8 cellular contexts compared by ENCODE assay signal in the genomic region with DNA sequence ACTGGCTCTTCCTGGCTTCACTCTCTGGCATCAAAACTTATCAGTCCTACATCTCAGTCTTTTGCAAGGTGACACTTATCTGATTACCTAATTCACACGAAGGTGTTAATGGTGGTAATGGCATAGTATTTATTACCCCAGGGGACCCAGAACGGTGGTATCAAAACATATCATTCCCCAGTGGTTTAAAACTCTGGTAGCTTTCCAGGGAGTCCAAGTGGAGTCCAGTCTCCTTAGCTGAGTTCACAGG. TPM values are rescaled to one million over a fixed set of nuclear protein-coding genes. Genes with fewer than 3 reads are reported as not detected.
DNase-seq lines count a peak whose midpoint lies in the region; ATAC-seq and TF ChIP-seq lines count a peak whose summit lies in the region.

No MANE protein-coding gene starts in this region.

- TF ChIP-seq POLR2A in esophagus muscularis mucosa (IDR thresholded peaks at IDR 0.05; ENCODE audit: low read depth) = no peak

- H3K27ac ChIP-seq in CD4-positive, alpha-beta T cell (ENCODE audit: low read depth, low read length) = no peak overlapping the region
- peak overlapping the region; percentile 99 for H3K27ac ChIP-seq in PC-3 (ENCODE audit: low read length)
- peak overlapping the region; percentile 79 to 88 (median 83) for H3K27ac ChIP-seq in esophagus muscularis mucosa (replicated peaks in 1 of 4)
- H3K27ac ChIP-seq in rectal smooth muscle tissue (ENCODE audit: low read depth, low read length) = peak overlapping the region; percentile 51

- H4K20me1 ChIP-seq in PC-3 (ENCODE audit: low read length) = no peaks in the 10 kb centered on the region

- H3K4me2 ChIP-seq in PC-3 (ENCODE audit: low read length) = peak overlapping the region; percentile 58

- no peaks in the 10 kb centered on the region for H3K27me3 ChIP-seq in CD4-positive, alpha-beta T cell (ENCODE audit: control insufficient read depth, insufficient read depth, low read length)
- no peaks in the 10 kb centered on the region for H3K27me3 ChIP-seq in PC-3 (ENCODE audit: low read length)
- H3K27me3 ChIP-seq in esophagus muscularis mucosa = no peaks in the 10 kb centered on the region
- H3K27me3 ChIP-seq in rectal smooth muscle tissue (ENCODE audit: control insufficient read depth, insufficient read depth, low read length) = no peaks in the 10 kb centered on the region

- 11% methylated on average over 2 of the region's 2 CpGs for WGBS in esophagus muscularis mucosa

- H3K4me3 ChIP-seq in PC-3 (ENCODE audit: low read length) (no peak overlapping the region), esophagus muscularis mucosa (no peak overlapping the region), rectal smooth muscle tissue (ENCODE audit: low read length) (no peak overlapping the region)

- H3K9me3 ChIP-seq in CD4-positive, alpha-beta T cell (ENCODE audit: control insufficient read depth, low read length) = no peaks in the 10 kb centered on the region
- H3K9me3 ChIP-seq in PC-3 (ENCODE audit: low read length) (peaks cover 11% of the 10 kb centered on the region; the same call in 1 of the 2 replicates), esophagus muscularis mucosa (no peaks in the 10 kb centered on the region)

- H3K36me3 ChIP-seq in PC-3 (ENCODE audit: low read depth, low read length) (peaks cover 56% of the 10 kb centered on the region), esophagus muscularis mucosa (no peaks in the 10 kb centered on the region), rectal smooth muscle tissue (ENCODE audit: control insufficient read depth, insufficient read depth, low read length) (no peaks in the 10 kb centered on the region)

- DNase-seq in CD4-positive, alpha-beta T cell = no peak
- DNase-seq in PC-3 = no peak
- no peak for DNase-seq in esophagus muscularis mucosa (ENCODE audit: extremely low spot score)
- no peak for DNase-seq in D341Med (ENCODE audit: low spot score)
- DNase-seq in occipital lobe (lab: John Stamatoyannopoulos, UW) = no peak
- no peak for DNase-seq in germinal center (ENCODE audit: low spot score)
- no peak for DNase-seq in SK-N-DZ (ENCODE audit: low spot score)

- BruUV-seq in PC-3 (replicated peaks; lab: Mats Ljungman, UMichigan) = no TSS peak

- H3K4me3 Mint-ChIP-seq in CD4-positive, alpha-beta T cell = peak overlapping the region; percentile 51

- peaks cover 12% of the 10 kb centered on the region for H3K36me3 Mint-ChIP-seq in CD4-positive, alpha-beta T cell (ENCODE audit: low read depth)

- H3K79me2 ChIP-seq in PC-3 (ENCODE audit: low read length) = peaks cover 91% of the 10 kb centered on the region

- H3F3A ChIP-seq in PC-3 (ENCODE audit: low read length, unreplicated experiment) = peaks cover 17% of the 10 kb centered on the region

- TF ChIP-seq EP300 in esophagus muscularis mucosa (IDR thresholded peaks at IDR 0.05) = no peak

- H3K4me1 ChIP-seq in PC-3 (ENCODE audit: insufficient read depth, low read length) (peaks cover 65% of the 10 kb centered on the region), esophagus muscularis mucosa (peaks cover 71 to 92% (median 83%) of the 10 kb centered on the region in 4 donors), rectal smooth muscle tissue (ENCODE audit: control insufficient read depth, insufficient read depth, low read length) (peaks cover 24% of the 10 kb centered on the region)

- intact Hi-C loops in CD4-positive, alpha-beta T cell (cut with DNase I, micrococcal nuclease) = no loop called here
- intact Hi-C loops in PC-3 (cut with micrococcal nuclease) = loop anchor here (1.0 to 5.0 kb wide), 3 partner anchors 19 to 42 kb away; partner anchors contain the start of gene SMAD3
- intact Hi-C loops in esophagus muscularis mucosa (cut with DNase I) = no loop called here

- H3K9ac ChIP-seq in PC-3 (ENCODE audit: low read length) = peak overlapping the region; percentile 92
- no peak overlapping the region for H3K9ac ChIP-seq in rectal smooth muscle tissue (ENCODE audit: low read length)

- CTCF ChIA-PET in CD4-positive, alpha-beta T cell (lab: Charles Lee) = interaction anchor here (0.7 kb wide), 1 partner anchor 366 kb away, joined by 3 read pairs; no protein-coding TSS in a partner anchor
- CTCF ChIA-PET in PC-3 (lab: Charles Lee) = interaction anchor here (0.6 to 1.2 kb wide), 3 partner anchors 16 to 41 kb away, joined by 3 to 4 read pairs (median 3); no protein-coding TSS in a partner anchor

- no peak for ATAC-seq in CD4-positive, alpha-beta T cell (ENCODE audit: poor library complexity)
- ATAC-seq in PC-3 = no peak

- peaks cover 4% of the 10 kb centered on the region for H3K9me3 Mint-ChIP-seq in CD4-positive, alpha-beta T cell

- no peak for TF ChIP-seq CTCF in CD4-positive, alpha-beta T cell (IDR thresholded peaks at IDR 0.05)
- TF ChIP-seq CTCF in PC-3 (conservative IDR thresholded peaks at IDR 0.05; ENCODE audit: low read depth, low read length) (no peak), esophagus muscularis mucosa (IDR thresholded peaks at IDR 0.05) (no peak)

- H3K4me1 Mint-ChIP-seq in CD4-positive, alpha-beta T cell (ENCODE audit: low read depth) = no peaks in the 10 kb centered on the region

- POLR2A ChIA-PET in CD4-positive, alpha-beta T cell (lab: Charles Lee) = interaction anchor here (0.7 to 1.3 kb wide), 3 partner anchors 10 to 17 kb away, joined by 3 to 5 read pairs (median 4); no protein-coding TSS in a partner anchor
- POLR2A ChIA-PET in PC-3 (lab: Charles Lee; ENCODE audit: unreplicated experiment) = interaction anchor here (0.9 to 1.0 kb wide), 2 partner anchors 14 to 19 kb away, joined by 4 to 7 read pairs; no protein-coding TSS in a partner anchor

- no peaks in the 10 kb centered on the region for H3K9me2 ChIP-seq in PC-3 (replicated peaks; ENCODE audit: low read length)

- H3K27me3 Mint-ChIP-seq in CD4-positive, alpha-beta T cell = no peaks in the 10 kb centered on the region

- H2AFZ ChIP-seq in PC-3 (ENCODE audit: low read length) = no peak overlapping the region

- peak overlapping the region; percentile 56 for H3K27ac Mint-ChIP-seq in CD4-positive, alpha-beta T cell

RNA-seq across cellular contexts. Expression of gene SMAD3, which starts 41.3 kb away (rescaled TPM):
- total RNA-seq in CD4-positive, alpha-beta T cell = 10 to 100 TPM; 30.0 to 31.0 TPM
- total RNA-seq in PC-3 (2014; rRNA removed) = 75.6 and 86.4 TPM in 2 replicates
- total RNA-seq in esophagus muscularis mucosa = 10 to 100 TPM; 21.2 to 32.3 (median 24.2) TPM
- 2.5 TPM for total RNA-seq in occipital lobe
- 9.6 and 9.9 TPM in 2 replicates for polyA plus RNA-seq in SK-N-DZ (2014; cell fraction: cytosol; rRNA removed)
- 9.2 and 14.6 TPM in 2 replicates for polyA plus RNA-seq in SK-N-DZ (2014; cell fraction: nucleus; rRNA removed)
